Comparison of ENCODE assay signal across 22 cellular contexts in genomic region chr7:96675548-96675947, GRCh38. TPM values are rescaled to one million over a fixed set of nuclear protein-coding genes. Genes with fewer than 3 reads are reported as not detected.
DNase-seq lines count a peak whose midpoint lies in the region; ATAC-seq and TF ChIP-seq lines count a peak whose summit lies in the region.
"Had no signal": no experiment of that assay in that cellular context is flagged by ENCODE, and none has a peak within 500 bp of the region (broad histone marks: within the 10 kb centered on the region; RNA-seq: fewer than 3 reads in every experiment).

No MANE protein-coding gene starts in this region.

- H3K4me1 Mint-ChIP-seq in WTC11, result no peaks in the 10 kb centered on the region

- no peaks in the 10 kb centered on the region for H3K36me3 Mint-ChIP-seq in WTC11
- H3K36me3 Mint-ChIP-seq: activated naive CD4-positive, alpha-beta T cell treated with anti-CD3 and anti-CD28 coated beads, Interleukin-2, amount 50 U/mL, for 72 hours had no signal

- H3K4me3 Mint-ChIP-seq in WTC11, result no peak overlapping the region
- H3K4me3 Mint-ChIP-seq: CD4-positive, CD25-positive, alpha-beta regulatory T cell; central memory CD8-positive, alpha-beta T cell had no signal

- no peak for ATAC-seq in WTC11
- ATAC-seq: activated naive CD4-positive, alpha-beta T cell treated with anti-CD3 and anti-CD28 coated beads, Interleukin-2, amount 50 U/mL, for 72 hours; left colon had no signal

- H3K4me3 ChIP-seq in fibroblast of pulmonary artery (replicated peaks; ENCODE audit: low read depth, low read length), result no peak overlapping the region
- H3K4me3 ChIP-seq: ascending aorta, psoas muscle, stomach, transverse colon had no signal

- no peak overlapping the region for H3K27ac Mint-ChIP-seq in WTC11
- H3K27ac Mint-ChIP-seq: activated naive CD4-positive, alpha-beta T cell treated with anti-CD3 and anti-CD28 coated beads, Interleukin-2, amount 50 U/mL, for 72 hours; CD4-positive, CD25-positive, alpha-beta regulatory T cell had no signal

- CTCF ChIA-PET in WTC11 (lab: Charles Lee), result no interaction called here

- H3K27me3 Mint-ChIP-seq in WTC11 (ENCODE audit: low read depth), result no peaks in the 10 kb centered on the region
- H3K27me3 Mint-ChIP-seq: CD4-positive, CD25-positive, alpha-beta regulatory T cell; central memory CD8-positive, alpha-beta T cell had no signal

- TF ChIP-seq CTCF in fibroblast of pulmonary artery (IDR thresholded peaks at IDR 0.05; ENCODE audit: low read length, missing control alignments), result no peak
- no peak for TF ChIP-seq CTCF in WTC11 (IDR thresholded peaks at IDR 0.05)

- H3K9me3 Mint-ChIP-seq in WTC11, result no peaks in the 10 kb centered on the region
- H3K9me3 Mint-ChIP-seq: activated naive CD4-positive, alpha-beta T cell treated with anti-CD3 and anti-CD28 coated beads, Interleukin-2, amount 50 U/mL, for 72 hours; central memory CD8-positive, alpha-beta T cell had no signal

- POLR2A ChIA-PET in WTC11 (lab: Charles Lee), result interaction anchor here (0.5 kb wide), 1 partner anchor 154 kb away, joined by 3 read pairs; no protein-coding TSS in a partner anchor

- peak; percentile 77 for DNase-seq in DMS 273 (lab: John Stamatoyannopoulos, UW; ENCODE audit: unreplicated experiment)
- peak; percentile 72 for DNase-seq in NCI-H1092 treated with DMSO at 0.1 percent for 48 hours (lab: John Stamatoyannopoulos, UW)
- peak; percentile 95 for DNase-seq in NCI-H82 (lab: John Stamatoyannopoulos, UW)
- DNase-seq in fibroblast of pulmonary artery (ENCODE audit: low read depth), result peak; percentile 16
- no peak for DNase-seq in NCI-H226
- DNase-seq in WTC11 (ENCODE audit: low spot score), result no peak
- no peak for DNase-seq in NCI-H526 treated with DMSO at 0.1 percent for 48 hours (lab: John Stamatoyannopoulos, UW)
- DNase-seq: activated CD4-positive, alpha-beta T cell treated with anti-CD3 and anti-CD28 coated beads, Interleukin-2, amount 50 U/mL, for 48 hours; activated CD8-positive, alpha-beta memory T cell treated with anti-CD3 and anti-CD28 coated beads, Interleukin-2, amount 50 U/mL, for 4 hours; CD4-positive, CD25-positive, alpha-beta regulatory T cell; GDM1; left colon; mesendoderm; NCI-H187 treated with DMSO at 0.1 percent for 48 hours; NCI-H774; psoas muscle; SIG-M5; stomach; transverse colon had no signal

TF ChIP-seq in WTC11, 78 proteins besides CTCF, POLR2A, EP300 and RAD21 (continues in another document):
- TF ChIP-seq CREB1 (CRISPR knock-in tag; IDR thresholded peaks at IDR 0.05) (no peak), ZNF219 (CRISPR knock-in tag; IDR thresholded peaks at IDR 0.05; ENCODE audit: borderline replicate concordance) (no peak), MAX (CRISPR knock-in tag; IDR thresholded peaks at IDR 0.05) (no peak), JAZF1 (CRISPR knock-in tag; IDR thresholded peaks at IDR 0.05) (no peak), GTF2I (CRISPR knock-in tag; conservative IDR thresholded peaks at IDR 0.05) (no peak), NR2C2 (CRISPR knock-in tag; IDR thresholded peaks at IDR 0.05) (no peak), CBFB (CRISPR knock-in tag; IDR thresholded peaks at IDR 0.05; ENCODE audit: low read depth) (no peak), ATF6 (CRISPR knock-in tag; IDR thresholded peaks at IDR 0.05) (no peak), ZNF532 (CRISPR knock-in tag; IDR thresholded peaks at IDR 0.05; ENCODE audit: borderline replicate concordance) (no peak), AFF4 (CRISPR knock-in tag; IDR thresholded peaks at IDR 0.05; ENCODE audit: borderline replicate concordance) (no peak), OVOL2 (CRISPR knock-in tag; IDR thresholded peaks at IDR 0.05; ENCODE audit: borderline replicate concordance) (no peak), E2F1 (CRISPR knock-in tag; IDR thresholded peaks at IDR 0.05) (no peak), ZNF416 (CRISPR knock-in tag; IDR thresholded peaks at IDR 0.05) (no peak)

RNA-seq across cellular contexts. Expression of gene SEM1, which starts 34.1 kb away (rescaled TPM):
- total RNA-seq in WTC11 (2021), result 71.8 to 82.8 TPM (median 73.3 TPM) in 3 replicates

Comparison
In these comparisons a context has a peak if more than half of its experiments do, and no peak if none do; other contexts are left out.
1. DNase-seq: peak in DMS 273 (single experiment), NCI-H1092 treated with DMSO at 0.1 percent for 48 hours (single experiment), NCI-H82 (single experiment) and fibroblast of pulmonary artery (single experiment); none in NCI-H226 (single experiment), WTC11 (single experiment) and NCI-H526 treated with DMSO at 0.1 percent for 48 hours (single experiment).